10 cellular contexts compared by ENCODE assay signal in the genomic region with DNA sequence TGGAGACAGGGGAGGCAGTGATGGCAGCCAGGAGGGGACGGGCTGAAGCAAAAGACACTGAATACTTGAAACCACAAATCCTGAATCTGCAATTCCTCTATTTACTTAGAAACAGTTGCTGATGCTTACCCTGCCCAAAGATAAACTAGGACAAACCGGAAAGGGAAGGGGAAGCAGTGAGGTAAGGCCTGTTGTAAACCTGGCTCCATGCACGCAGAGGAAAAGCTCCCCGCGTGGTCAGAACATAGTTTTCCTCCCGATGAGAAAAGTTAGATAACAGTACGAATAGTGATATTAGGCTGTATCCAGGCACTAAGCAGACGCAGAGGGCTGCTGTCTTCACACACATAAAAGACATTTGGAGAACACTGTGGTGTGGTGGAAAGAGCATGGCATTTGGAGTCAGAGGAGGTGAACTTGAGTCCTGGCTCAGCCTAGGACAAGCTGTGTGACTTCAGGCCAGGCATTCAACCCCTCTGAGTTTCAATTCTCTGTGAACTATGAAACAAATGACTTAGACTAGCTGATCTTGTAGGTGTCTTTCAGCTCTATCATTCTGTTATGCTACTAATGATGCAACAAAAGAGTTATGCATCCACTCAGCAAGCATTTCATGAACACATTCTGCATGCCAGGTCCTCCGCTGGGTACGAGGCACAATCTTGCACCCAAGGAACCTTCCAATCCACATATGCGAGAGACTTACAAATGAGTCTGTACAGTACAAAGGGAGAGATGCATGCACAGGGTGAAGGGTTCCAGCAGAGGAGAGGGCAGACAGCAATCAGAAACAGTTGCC.
DNase-seq lines count a peak whose midpoint lies in the region; TF ChIP-seq lines count a peak whose summit lies in the region.
"Had no signal": no experiment of that assay in that cellular context is flagged by ENCODE, and none has a peak within 500 bp of the region (broad histone marks: within the 10 kb centered on the region; RNA-seq: fewer than 3 reads in every experiment).

No MANE protein-coding gene starts in this region.

- H3K4me1 ChIP-seq in urinary bladder (ENCODE audit: insufficient read depth) = peaks cover 2% of the 10 kb centered on the region

- no peaks in the 10 kb centered on the region for H3K9me3 Mint-ChIP-seq in nephron
- H3K9me3 Mint-ChIP-seq in activated CD4-positive, alpha-beta memory T cell treated with anti-CD3 and anti-CD28 coated beads, Interleukin-2, amount 10 ng/mL, durations not matched to agents 7 days and 5 days = no peaks in the 10 kb centered on the region
- H3K9me3 Mint-ChIP-seq: T-cell had no signal

- no peaks in the 10 kb centered on the region for H3K36me3 Mint-ChIP-seq in nephron (ENCODE audit: low read depth)
- H3K36me3 Mint-ChIP-seq in activated CD4-positive, alpha-beta memory T cell treated with anti-CD3 and anti-CD28 coated beads, Interleukin-2, amount 10 ng/mL, durations not matched to agents 7 days and 5 days (ENCODE audit: low read depth) = no peaks in the 10 kb centered on the region
- H3K36me3 Mint-ChIP-seq: T-cell had no signal

- peak overlapping the region; percentile 36; the same call in 1 of the 2 replicates for H3K27ac ChIP-seq in VCaP
- peak overlapping the region; percentile 30 for H3K27ac ChIP-seq in urinary bladder (ENCODE audit: low read depth)

- TF ChIP-seq CTCF in VCaP (conservative IDR thresholded peaks at IDR 0.05) (no peak), fibroblast of villous mesenchyme (IDR thresholded peaks at IDR 0.05; ENCODE audit: insufficient read depth, low read depth, low read length) (no peak), nephron (IDR thresholded peaks at IDR 0.05; ENCODE audit: unreplicated experiment in 3 of 3) (no peak)

- H3K4me3 ChIP-seq in fibroblast of villous mesenchyme (ENCODE audit: low read depth, low read length) (no peak overlapping the region), urinary bladder (ENCODE audit: low read depth, low read length) (no peak overlapping the region)

- H3K27ac Mint-ChIP-seq in nephron = peak overlapping the region in 2 of 3 experiments; percentile 15 to 20
- H3K27ac Mint-ChIP-seq in activated CD4-positive, alpha-beta memory T cell treated with anti-CD3 and anti-CD28 coated beads, Interleukin-2, amount 10 ng/mL, durations not matched to agents 7 days and 5 days = no peak overlapping the region
- H3K27ac Mint-ChIP-seq: T-cell had no signal

- 30% methylated on average over 11 of the region's 11 CpGs for WGBS in urinary bladder

- peaks cover 57% of the 10 kb centered on the region for H3K4me1 Mint-ChIP-seq in nephron
- peaks cover under 1% of the 10 kb centered on the region for H3K4me1 Mint-ChIP-seq in activated CD4-positive, alpha-beta memory T cell treated with anti-CD3 and anti-CD28 coated beads, Interleukin-2, amount 10 ng/mL, durations not matched to agents 7 days and 5 days

- DNase-seq in fibroblast of villous mesenchyme (ENCODE audit: low read depth) = peak; percentile 17
- no peak for DNase-seq in activated naive CD4-positive, alpha-beta T cell (lab: John Stamatoyannopoulos, UW)
- DNase-seq in hypothalamus (lab: John Stamatoyannopoulos, UW) = no peak
- DNase-seq in activated CD4-positive, alpha-beta memory T cell treated with anti-CD3 and anti-CD28 coated beads, Interleukin-2, amount 10 ng/mL, durations not matched to agents 7 days and 5 days = no peak
- DNase-seq: cerebellar nuclear complex, IMR-90, T-cell had no signal

- H3K4me3 Mint-ChIP-seq in nephron = no peak overlapping the region
- H3K4me3 Mint-ChIP-seq in activated CD4-positive, alpha-beta memory T cell treated with anti-CD3 and anti-CD28 coated beads, Interleukin-2, amount 10 ng/mL, durations not matched to agents 7 days and 5 days = no peak overlapping the region
- H3K4me3 Mint-ChIP-seq: T-cell had no signal

- no peaks in the 10 kb centered on the region for H3K27me3 Mint-ChIP-seq in nephron (ENCODE audit: low read depth)
- no peaks in the 10 kb centered on the region for H3K27me3 Mint-ChIP-seq in activated CD4-positive, alpha-beta memory T cell treated with anti-CD3 and anti-CD28 coated beads, Interleukin-2, amount 10 ng/mL, durations not matched to agents 7 days and 5 days

- no peaks in the 10 kb centered on the region for H3K36me3 ChIP-seq in urinary bladder (ENCODE audit: insufficient read depth)

- CTCF ChIA-PET in activated CD4-positive, alpha-beta memory T cell treated with anti-CD3 and anti-CD28 coated beads, Interleukin-2, amount 10 ng/mL, durations not matched to agents 7 days and 5 days (lab: Charles Lee) = no interaction called here

- POLR2A ChIA-PET in activated CD4-positive, alpha-beta memory T cell treated with anti-CD3 and anti-CD28 coated beads, Interleukin-2, amount 10 ng/mL, durations not matched to agents 7 days and 5 days (lab: Charles Lee) = no interaction called here
